Comparison of ENCODE assay signal across 24 cellular contexts in the genomic region with DNA sequence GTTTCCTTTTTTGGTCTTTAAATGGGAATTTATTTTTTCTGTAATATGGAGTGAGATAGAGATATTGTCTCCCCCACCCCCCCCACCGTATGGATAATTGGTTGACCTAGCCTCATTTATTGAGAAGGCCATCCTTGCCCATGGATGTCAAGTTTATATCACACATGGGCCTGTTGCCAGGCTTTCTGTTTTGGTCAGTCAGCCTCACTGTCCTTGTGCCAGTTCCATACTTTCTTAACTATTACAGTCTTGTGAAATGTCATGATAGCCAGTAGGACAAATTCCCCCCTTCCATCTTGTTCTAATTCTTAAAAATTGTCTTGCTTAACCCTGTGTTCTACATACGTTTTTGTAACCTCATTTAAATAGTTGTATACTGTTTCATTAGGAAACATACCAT.
"Had no signal": no experiment of that assay in that cellular context is flagged by ENCODE, and none has a peak within 500 bp of the region (broad histone marks: within the 10 kb centered on the region; RNA-seq: fewer than 3 reads in every experiment).

No MANE protein-coding gene starts in this region.

- ATAC-seq: left cardiac atrium, mucosa of descending colon, right cardiac atrium had no signal

- H3K9me3 Mint-ChIP-seq: activated naive CD4-positive, alpha-beta T cell treated with anti-CD3 and anti-CD28 coated beads, Interleukin-2, amount 50 U/mL, for 24 hours; activated T-cell treated with anti-CD3 and anti-CD28 coated beads, Interleukin-2, amount 50 U/mL, for 4 hours; brain; naive B cell had no signal

- H2AFZ ChIP-seq: hepatocyte had no signal

- H3K27ac ChIP-seq: coronary artery, hepatocyte, prostate gland, skin epidermis, thoracic aorta, upper lobe of left lung had no signal

- H3K36me3 ChIP-seq: prostate gland, thoracic aorta had no signal

- H3K4me3 ChIP-seq: coronary artery, hepatocyte, mucosa of descending colon, prostate gland, skin epidermis, thoracic aorta, upper lobe of left lung had no signal

- DNase-seq: activated CD4-positive, alpha-beta T cell treated with anti-CD3 and anti-CD28 coated beads, Interleukin-2, amount 50 U/mL, for 1 hour; activated CD8-positive, alpha-beta memory T cell treated with anti-CD3 and anti-CD28 coated beads, Interleukin-2, amount 10 ng/mL, durations not matched to agents 7 days and 5 days; activated gamma-delta T cell; activated T-cell treated with anti-CD3 and anti-CD28 coated beads, Interleukin-2, amount 50 U/mL, for 4 hours; central memory CD4-positive, alpha-beta T cell; effector CD4-positive, alpha-beta T cell; left cardiac atrium; mesenchymal stem cell; mucosa of descending colon; naive B cell; right cardiac atrium; SHP77 treated with DMSO at 0.1 percent for 48 hours; stimulated activated CD4-positive, alpha-beta T cell treated with anti-CD3 and anti-CD28 coated beads, Interleukin-15, amount 100 ng/mL, for 24 hours; stimulated activated CD4-positive, alpha-beta T cell treated with anti-CD3 and anti-CD28 coated beads, Interleukin-2, amount 100 ng/mL, for 48 hours; T-helper 1 cell; upper lobe of left lung had no signal

- H3K4me2 ChIP-seq: hepatocyte had no signal

- H3K27me3 Mint-ChIP-seq: activated CD8-positive, alpha-beta memory T cell treated with anti-CD3 and anti-CD28 coated beads, Interleukin-2, amount 10 ng/mL, durations not matched to agents 7 days and 5 days; activated naive CD4-positive, alpha-beta T cell treated with anti-CD3 and anti-CD28 coated beads, Interleukin-2, amount 50 U/mL, for 24 hours; brain; naive B cell had no signal

- H3K4me1 Mint-ChIP-seq: brain had no signal

- H3K27me3 ChIP-seq: hepatocyte, upper lobe of left lung had no signal

- H3K4me3 Mint-ChIP-seq: activated CD8-positive, alpha-beta memory T cell treated with anti-CD3 and anti-CD28 coated beads, Interleukin-2, amount 10 ng/mL, durations not matched to agents 7 days and 5 days; activated naive CD4-positive, alpha-beta T cell treated with anti-CD3 and anti-CD28 coated beads, Interleukin-2, amount 50 U/mL, for 24 hours; brain; naive B cell had no signal

- H3K4me1 ChIP-seq: prostate gland had no signal

- FAIRE-seq: islet of Langerhans had no signal

- H3K9me3 ChIP-seq: mucosa of descending colon, prostate gland, thoracic aorta, upper lobe of left lung had no signal

- H3K27ac Mint-ChIP-seq: brain had no signal
